8 cellular contexts compared by ENCODE assay signal in the genomic region with DNA sequence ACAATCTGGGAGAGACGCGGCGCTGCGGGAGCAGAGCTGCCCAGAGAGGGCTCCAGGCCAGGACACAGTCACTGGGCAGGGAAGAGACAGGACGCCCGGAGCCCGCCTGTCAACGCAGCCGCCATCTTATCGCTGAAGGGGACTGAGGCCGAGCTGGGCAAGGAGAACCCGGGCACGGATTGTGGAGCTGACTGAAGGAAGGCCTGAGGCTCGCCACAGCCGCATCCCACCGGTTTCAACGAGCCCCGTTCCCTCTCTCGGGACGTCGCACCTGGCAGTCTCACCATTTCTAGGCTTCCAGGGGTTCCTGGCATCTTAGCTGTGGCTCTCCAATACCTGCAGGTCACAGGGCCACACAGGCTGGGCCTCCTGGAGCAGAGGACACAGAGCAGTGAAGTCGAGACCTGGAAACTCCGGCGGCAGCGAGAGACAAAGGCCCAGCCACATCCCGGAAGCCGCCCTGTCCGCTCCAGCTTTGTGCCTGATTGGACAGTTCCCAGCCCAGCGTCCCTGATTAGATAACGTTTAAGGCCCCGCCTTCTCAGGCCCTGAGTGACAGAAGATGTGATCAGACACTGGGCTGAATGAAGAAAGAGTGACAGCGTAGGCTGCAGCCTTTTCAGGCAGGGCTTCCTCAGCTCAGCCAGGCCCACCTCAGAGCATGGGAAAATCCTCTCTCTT. TPM values are rescaled to one million over a fixed set of nuclear protein-coding genes. Genes with fewer than 3 reads are reported as not detected.
DNase-seq lines count a peak whose midpoint lies in the region; ATAC-seq and TF ChIP-seq lines count a peak whose summit lies in the region.

A gene (minus strand): TSS at position 431 of the 681 bp plus-strand sequence. CDS start 117 bp downstream, at position 314.

- intact Hi-C loops in activated naive CD4-positive, alpha-beta T cell treated with anti-CD3 and anti-CD28 coated beads for 36 hours (cut with micrococcal nuclease), result loop anchor here (1.0 to 10.0 kb wide), 8 partner anchors 20 to 1540 kb away; a partner anchor contains a TSS

- no peak for TF ChIP-seq EP300 in gastroesophageal sphincter (IDR thresholded peaks at IDR 0.05)

- H3K27ac Mint-ChIP-seq in activated naive CD4-positive, alpha-beta T cell treated with anti-CD3 and anti-CD28 coated beads for 36 hours, result peak within 1 kb of the TSS; percentile 98

- peaks cover 28% of the 10 kb centered on the region for H3K4me1 ChIP-seq in DND-41 (ENCODE audit: insufficient read depth, low read length)
- H3K4me1 ChIP-seq in gastroesophageal sphincter, result peaks cover 0 to 48% (median 13%) of the 10 kb centered on the region in 3 donors
- peaks cover 9 to 16% of the 10 kb centered on the region in 2 experiments for H3K4me1 ChIP-seq in neutrophil (ENCODE audit: control insufficient read depth in 1 of 2, insufficient read depth in 1 of 2, low read depth in 1 of 2, low read length in 1 of 2)

- H2AFZ ChIP-seq in DND-41 (ENCODE audit: low read depth, low read length), result peak within 1 kb of the TSS; percentile 83

- in situ Hi-C loops in SK-MEL-5 (cut with HindIII; ENCODE audit: low pct_unique_long_range_greater_than_20kb, low sequenced_read_pairs), result no loop called here

- H3K79me2 ChIP-seq in DND-41 (ENCODE audit: insufficient read depth, low read length), result peaks cover 57% of the 10 kb centered on the region

- H4K20me1 ChIP-seq in DND-41 (ENCODE audit: insufficient read depth, low read length), result no peaks in the 10 kb centered on the region

- peaks cover 35% of the 10 kb centered on the region for H3K36me3 Mint-ChIP-seq in activated naive CD4-positive, alpha-beta T cell treated with anti-CD3 and anti-CD28 coated beads for 36 hours (ENCODE audit: low read depth)

- WGBS in gastroesophageal sphincter (ENCODE audit: low coverage in 1 of 2), 2 donors, result 0% methylated on average over 1 to 3 of the region's 32 CpGs

- TF ChIP-seq POLR2A in gastroesophageal sphincter (IDR thresholded peaks at IDR 0.05), result peak; percentile 70 to 82

- H3K36me3 ChIP-seq in DND-41 (ENCODE audit: insufficient read depth, low read length) (peaks cover 45% of the 10 kb centered on the region), KOPT-K1 (ENCODE audit: insufficient read depth, low read length) (peaks cover 38% of the 10 kb centered on the region), gastroesophageal sphincter (no peaks in the 10 kb centered on the region), neutrophil (no peaks in the 10 kb centered on the region)

- CTCF ChIA-PET in activated naive CD4-positive, alpha-beta T cell treated with anti-CD3 and anti-CD28 coated beads for 36 hours (lab: Charles Lee), result no interaction called here

- TF ChIP-seq CTCF in DND-41 (IDR thresholded peaks at IDR 0.05; ENCODE audit: borderline replicate concordance, extremely low read depth, low read length, poor library complexity, severe bottlenecking) (no peak), gastroesophageal sphincter (IDR thresholded peaks at IDR 0.05) (no peak), neutrophil (IDR thresholded peaks at IDR 0.05) (no peak)

- peak within 1 kb of the TSS; percentile 95 for H3K27ac ChIP-seq in DND-41 (ENCODE audit: low read length)
- H3K27ac ChIP-seq in KOPT-K1 (ENCODE audit: low read depth, low read length, poor library complexity, severe bottlenecking), result peak within 1 kb of the TSS; percentile 88
- H3K27ac ChIP-seq in gastroesophageal sphincter, result peak within 1 kb of the TSS; percentile 73 to 93 (median 89)
- peak within 1 kb of the TSS; percentile 80 for H3K27ac ChIP-seq in neutrophil
- H3K27ac ChIP-seq in substantia nigra (ENCODE audit: low read depth, low read length, poor library complexity, severe bottlenecking), result peak within 1 kb of the TSS; percentile 86

- no peaks in the 10 kb centered on the region for H3K27me3 Mint-ChIP-seq in activated naive CD4-positive, alpha-beta T cell treated with anti-CD3 and anti-CD28 coated beads for 36 hours (ENCODE audit: low read depth)

- ATAC-seq in DND-41 (ENCODE audit: insufficient read depth, low read depth), result peak; percentile 97
- ATAC-seq in GM21737 (IDR thresholded peaks at IDR 0.05; ENCODE audit: unreplicated experiment), result peak; percentile 99
- peak; percentile 99 for ATAC-seq in gastroesophageal sphincter

- peak within 1 kb of the TSS; percentile 76 for H3K4me2 ChIP-seq in DND-41 (ENCODE audit: insufficient read depth, low read length)

- H3K9me3 ChIP-seq in DND-41 (ENCODE audit: insufficient read depth, low read length, severe bottlenecking), result peaks cover 30% of the 10 kb centered on the region
- H3K9me3 ChIP-seq in KOPT-K1 (ENCODE audit: insufficient read depth, low read length, poor library complexity, severe bottlenecking), result peaks cover 55% of the 10 kb centered on the region
- H3K9me3 ChIP-seq in gastroesophageal sphincter, result no peaks in the 10 kb centered on the region
- no peaks in the 10 kb centered on the region for H3K9me3 ChIP-seq in neutrophil

- H3K27me3 ChIP-seq in DND-41 (ENCODE audit: insufficient read depth, low read length, poor library complexity) (no peaks in the 10 kb centered on the region), gastroesophageal sphincter (no peaks in the 10 kb centered on the region), neutrophil (no peaks in the 10 kb centered on the region)

- H3K4me3 ChIP-seq in DND-41 (ENCODE audit: low read depth in 1 of 2, low read length in 2 of 2) (peak within 1 kb of the TSS; percentile 79 to 98), gastroesophageal sphincter (peak within 1 kb of the TSS; percentile 53 to 65), neutrophil (ENCODE audit: low read depth in 1 of 2, low read length in 1 of 2) (peak within 1 kb of the TSS; percentile 67 to 70)

- DNase-seq in DND-41, result peak; percentile 97
- DNase-seq in SK-MEL-5 (ENCODE audit: low read depth, low spot score), result peak; percentile 94
- DNase-seq in activated naive CD4-positive, alpha-beta T cell treated with anti-CD3 and anti-CD28 coated beads for 36 hours, result peak; percentile 97
- peak; percentile 65 to 99 (median 94) for DNase-seq in substantia nigra (lab: John Stamatoyannopoulos, UW)

- peak within 1 kb of the TSS; percentile 82 for H3K9ac ChIP-seq in DND-41 (ENCODE audit: low read depth, low read length)

- H3K4me3 Mint-ChIP-seq in activated naive CD4-positive, alpha-beta T cell treated with anti-CD3 and anti-CD28 coated beads for 36 hours, result peak within 1 kb of the TSS; percentile 97

- H3K4me1 Mint-ChIP-seq in activated naive CD4-positive, alpha-beta T cell treated with anti-CD3 and anti-CD28 coated beads for 36 hours (ENCODE audit: low read depth), result peaks cover 29% of the 10 kb centered on the region

- peaks cover 5% of the 10 kb centered on the region for H3K9me3 Mint-ChIP-seq in activated naive CD4-positive, alpha-beta T cell treated with anti-CD3 and anti-CD28 coated beads for 36 hours

RNA-seq across cellular contexts. Expression of the gene that starts here (rescaled TPM):
- 13.2 TPM in 2 replicates for total RNA-seq in SK-MEL-5 (2014; rRNA removed; shearing (Covaris generic))
- polyA plus RNA-seq in SK-MEL-5 (2015; cell fraction: cytosol; rRNA removed), result 5.7 and 8.9 TPM in 2 replicates
- 16.3 and 21.2 TPM in 2 replicates for polyA plus RNA-seq in SK-MEL-5 (2015; cell fraction: nucleus; rRNA removed)
- total RNA-seq in activated naive CD4-positive, alpha-beta T cell treated with anti-CD3 and anti-CD28 coated beads for 36 hours, result 10 to 100 TPM; 33.7 to 36.3 TPM
- 10 to 100 TPM; 19.6 to 72.2 (median 36.7) TPM for total RNA-seq in gastroesophageal sphincter

Comparison
In these comparisons a context has a peak if more than half of its experiments do, and no peak if none do; other contexts are left out.
1. Peak in every context shown above with its lines: DNase-seq, ATAC-seq, H3K4me3 ChIP-seq and H3K27ac ChIP-seq.